In genomic region chr16:89137666-89138512, GRCh38 we compare ENCODE assay signal across 30 cellular contexts. TPM values are rescaled to one million over a fixed set of nuclear protein-coding genes. Genes with fewer than 3 reads are reported as not detected.
"Had no signal": no experiment of that assay in that cellular context is flagged by ENCODE, and none has a peak within 500 bp of the region (broad histone marks: within the 10 kb centered on the region; RNA-seq: fewer than 3 reads in every experiment).

No MANE protein-coding gene starts in this region.

- H3K4me1 ChIP-seq: breast epithelium, esophagus muscularis mucosa, foreskin keratinocyte, heart right ventricle, vagina had no signal

- H3K4me3 ChIP-seq: breast epithelium, esophagus muscularis mucosa, heart right ventricle, skin epidermis, vagina had no signal

- ATAC-seq: activated CD4-positive, CD25-positive, alpha-beta regulatory T cell treated with anti-CD3 and anti-CD28 coated beads, Interleukin-2, amount 50 U/mL, for 24 hours; foreskin keratinocyte; heart right ventricle; naive thymus-derived CD8-positive, alpha-beta T cell; sciatic nerve; stimulated activated memory B cell treated with anti-CD40 and anti-IgM and Interleukin-4, amounts not matched to agents 10 μg/mL and 1 μg/mL and 100 μg/mL, for 72 hours; stimulated activated naive CD8-positive, alpha-beta T cell treated with anti-CD3 and anti-CD28 coated beads, Interleukin-15, amount 100 ng/mL, for 72 hours; T-helper 17 cell had no signal

- H3K27me3 ChIP-seq: breast epithelium, esophagus muscularis mucosa, foreskin keratinocyte, heart right ventricle, vagina had no signal

- H3K27ac ChIP-seq: breast epithelium, esophagus muscularis mucosa, foreskin keratinocyte, heart right ventricle, skin epidermis, vagina, WERI-Rb-1 had no signal

- H3K36me3 ChIP-seq: WERI-Rb-1 had no signal

- H3K9me3 ChIP-seq: breast epithelium, esophagus muscularis mucosa, heart right ventricle, vagina had no signal

- DNase-seq: activated CD4-positive, alpha-beta T cell treated with anti-CD3 and anti-CD28 coated beads for 48 hours; activated CD4-positive, alpha-beta T cell treated with anti-CD3 and anti-CD28 coated beads, Interleukin-2, amount 50 U/mL, for 48 hours; activated CD8-positive, alpha-beta memory T cell treated with anti-CD3 and anti-CD28 coated beads, Interleukin-2, amount 50 U/mL, for 48 hours; activated gamma-delta T cell; activated naive CD4-positive, alpha-beta T cell treated with anti-CD3 and anti-CD28 coated beads, Interleukin-2, amount 10 ng/mL, durations not matched to agents 7 days and 5 days; activated T-cell treated with anti-CD3 and anti-CD28 coated beads, Interleukin-2, amount 50 U/mL, for 24 hours; amygdala; dermis blood vessel endothelial cell; effector CD4-positive, alpha-beta T cell; foreskin keratinocyte; midbrain; occipital lobe; stimulated activated CD4-positive, alpha-beta T cell treated with anti-CD3 and anti-CD28 coated beads, Interleukin-4, amount 100 ng/mL, for 4 hours; stimulated activated CD8-positive, alpha-beta memory T cell treated with anti-CD3 and anti-CD28 coated beads, Interleukin-4, amount 100 ng/mL, for 48 hours; stimulated activated naive CD8-positive, alpha-beta T cell treated with anti-CD3 and anti-CD28 coated beads, Interleukin-15, amount 100 ng/mL, for 72 hours; substantia nigra; T-helper 17 cell; T1000; WERI-Rb-1 had no signal

RNA-seq across cellular contexts. Expression of gene CDH15, which starts 33.7 kb away (rescaled TPM):
- total RNA-seq: breast epithelium; dermis blood vessel endothelial cell; foreskin keratinocyte; liver; naive thymus-derived CD8-positive, alpha-beta T cell; neural crest cell; vagina had no signal
- polyA plus RNA-seq: naive thymus-derived CD8-positive, alpha-beta T cell had no signal
